8 cellular contexts compared by ENCODE assay signal in genomic region chr3:101635954-101636798, GRCh38. TPM values are rescaled to one million over a fixed set of nuclear protein-coding genes. Genes with fewer than 3 reads are reported as not detected.
DNase-seq lines count a peak whose midpoint lies in the region; ATAC-seq and TF ChIP-seq lines count a peak whose summit lies in the region.

No MANE protein-coding gene starts in this region.

- H3K9me3 Mint-ChIP-seq in activated naive CD8-positive, alpha-beta T cell treated with anti-CD3 and anti-CD28 coated beads, Interleukin-2, amount 10 ng/mL, durations not matched to agents 7 days and 5 days: no peaks in the 10 kb centered on the region

- H3K4me3 Mint-ChIP-seq in activated naive CD8-positive, alpha-beta T cell treated with anti-CD3 and anti-CD28 coated beads, Interleukin-2, amount 10 ng/mL, durations not matched to agents 7 days and 5 days: no peak overlapping the region

- H3K36me3 ChIP-seq in suprapubic skin: no peaks in the 10 kb centered on the region

- no peaks in the 10 kb centered on the region for H3K27me3 Mint-ChIP-seq in activated naive CD8-positive, alpha-beta T cell treated with anti-CD3 and anti-CD28 coated beads, Interleukin-2, amount 10 ng/mL, durations not matched to agents 7 days and 5 days

- peaks cover 2% of the 10 kb centered on the region for H3K4me1 Mint-ChIP-seq in activated naive CD8-positive, alpha-beta T cell treated with anti-CD3 and anti-CD28 coated beads, Interleukin-2, amount 10 ng/mL, durations not matched to agents 7 days and 5 days

- H3K36me3 Mint-ChIP-seq in activated naive CD8-positive, alpha-beta T cell treated with anti-CD3 and anti-CD28 coated beads, Interleukin-2, amount 10 ng/mL, durations not matched to agents 7 days and 5 days: no peaks in the 10 kb centered on the region

- H3K4me1 ChIP-seq in suprapubic skin: no peaks in the 10 kb centered on the region

- 62% methylated on average over 18 of the region's 18 CpGs for WGBS in suprapubic skin

- DNase-seq in ELR (ENCODE audit: low read depth): peak; percentile 62
- peak; percentile 71 for DNase-seq in HuH-7 (ENCODE audit: low spot score)
- peak; percentile 62 for DNase-seq in SKM-1 treated with dmso at 0.1 percent for 144 hours (lab: John Stamatoyannopoulos, UW; ENCODE audit: unreplicated experiment)
- peak; percentile 69 for DNase-seq in activated naive CD8-positive, alpha-beta T cell treated with anti-CD3 and anti-CD28 coated beads, Interleukin-2, amount 10 ng/mL, durations not matched to agents 7 days and 5 days
- peak in 26 of 51 donors; percentile 2 to 40 (median 14) for DNase-seq in hypothalamus (lab: John Stamatoyannopoulos, UW)
- peak; percentile 63 to 72 for DNase-seq in stimulated activated CD4-positive, alpha-beta T cell treated with anti-CD3 and anti-CD28 coated beads, Interleukin-15, amount 100 ng/mL, for 48 hours (ENCODE audit: low read depth in 2 of 2)
- no peak for DNase-seq in suprapubic skin (ENCODE audit: low spot score in 2 of 2)

- no peak overlapping the region for H3K4me3 ChIP-seq in suprapubic skin

- TF ChIP-seq POLR2A in suprapubic skin (IDR thresholded peaks at IDR 0.05): no peak

- TF ChIP-seq CTCF in suprapubic skin (IDR thresholded peaks at IDR 0.05): peak in 1 of 2 donors; percentile 45

- POLR2A ChIA-PET in activated naive CD8-positive, alpha-beta T cell treated with anti-CD3 and anti-CD28 coated beads, Interleukin-2, amount 10 ng/mL, durations not matched to agents 7 days and 5 days (lab: Charles Lee): no interaction called here

- no peaks in the 10 kb centered on the region for H3K9me3 ChIP-seq in suprapubic skin

- peak; percentile 83 for ATAC-seq in GM21528 (IDR thresholded peaks at IDR 0.05; ENCODE audit: low FRiP score, unreplicated experiment)
- peak; percentile 95 for ATAC-seq in activated naive CD8-positive, alpha-beta T cell treated with anti-CD3 and anti-CD28 coated beads, Interleukin-2, amount 10 ng/mL, durations not matched to agents 7 days and 5 days (ENCODE audit: low read depth)

- no peak overlapping the region for H3K27ac Mint-ChIP-seq in activated naive CD8-positive, alpha-beta T cell treated with anti-CD3 and anti-CD28 coated beads, Interleukin-2, amount 10 ng/mL, durations not matched to agents 7 days and 5 days

- no peak overlapping the region for H3K27ac ChIP-seq in suprapubic skin

- H3K27me3 ChIP-seq in suprapubic skin: no peaks in the 10 kb centered on the region

- no peak for TF ChIP-seq EP300 in suprapubic skin (IDR thresholded peaks at IDR 0.05)

RNA-seq across cellular contexts. Expression of gene ZBTB11, which starts 40.8 kb away (rescaled TPM):
- total RNA-seq in activated naive CD8-positive, alpha-beta T cell treated with anti-CD3 and anti-CD28 coated beads, Interleukin-2, amount 10 ng/mL, durations not matched to agents 7 days and 5 days: 10 to 100 TPM; 35.0 to 35.3 TPM
- 10 to 100 TPM; 27.3 to 47.8 (median 29.2) TPM for total RNA-seq in suprapubic skin

RNA-seq across cellular contexts. Expression of gene RPL24, which starts 50.3 kb away (rescaled TPM):
- total RNA-seq in activated naive CD8-positive, alpha-beta T cell treated with anti-CD3 and anti-CD28 coated beads, Interleukin-2, amount 10 ng/mL, durations not matched to agents 7 days and 5 days: 1,000 to 10,000 TPM; 1,017 to 1,034 TPM
- 1,000 to 10,000 TPM in 2 of 4 donors, 100 to 1,000 TPM in 2; 775 to 1,097 (median 922) TPM for total RNA-seq in suprapubic skin

Comparison
In these comparisons a context has a peak if more than half of its experiments do, and no peak if none do; other contexts are left out.
1. DNase-seq: peak in ELR (single experiment), HuH-7 (single experiment), SKM-1 treated with dmso at 0.1 percent for 144 hours (single experiment), activated naive CD8-positive, alpha-beta T cell treated with anti-CD3 and anti-CD28 coated beads, Interleukin-2, amount 10 ng/mL, durations not matched to agents 7 days and 5 days (single experiment), hypothalamus (26 of 51) and stimulated activated CD4-positive, alpha-beta T cell treated with anti-CD3 and anti-CD28 coated beads, Interleukin-15, amount 100 ng/mL, for 48 hours (2 of 2); none in suprapubic skin (0 of 2).